In the genomic region with DNA sequence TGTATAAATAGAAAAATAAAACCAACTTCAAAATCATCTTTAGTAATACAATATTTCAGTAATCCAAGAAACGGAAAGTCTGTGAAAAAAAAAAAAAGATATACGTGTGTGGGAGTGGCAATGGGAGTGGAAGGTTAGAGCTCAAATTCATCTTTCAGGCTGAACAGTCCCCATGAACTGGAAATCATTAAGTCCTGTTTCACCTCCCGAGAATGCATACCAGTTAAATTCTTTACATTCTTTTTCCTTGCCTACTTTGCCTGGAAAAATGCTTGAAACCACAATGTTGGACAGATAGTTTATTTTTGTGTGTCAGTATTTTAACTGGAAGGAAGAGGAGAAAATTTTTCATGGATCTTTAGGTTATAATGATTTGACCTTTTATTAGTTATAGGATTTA, we compare ENCODE assay signal across 13 cellular contexts.
DNase-seq lines count a peak whose midpoint lies in the region; ATAC-seq, FAIRE-seq and TF ChIP-seq lines count a peak whose summit lies in the region.
"Had no signal": no experiment of that assay in that cellular context is flagged by ENCODE, and none has a peak within 500 bp of the region (broad histone marks: within the 10 kb centered on the region; RNA-seq: fewer than 3 reads in every experiment).

No MANE protein-coding gene starts in this region.

- peak; percentile 25 for DNase-seq in GM23338 (ENCODE audit: low spot score)
- DNase-seq in SW480 (ENCODE audit: low spot score) = peak; percentile 10
- DNase-seq in foreskin fibroblast = peak; percentile 84 to 92
- peak; percentile 63 for DNase-seq in urothelium cell line (ENCODE audit: low spot score)
- DNase-seq in mucosa of gallbladder (ENCODE audit: low spot score) = no peak
- DNase-seq in Right ventricle myocardium superior = no peak
- DNase-seq: activated CD4-positive, alpha-beta memory T cell treated with anti-CD3 and anti-CD28 coated beads for 36 hours; effector CD8-positive, alpha-beta T cell; NCI-H1105; NCI-H526 treated with DMSO at 0.1 percent for 48 hours; uterus had no signal

- TF ChIP-seq CTCF in GM23338 (conservative IDR thresholded peaks at IDR 0.05; ENCODE audit: low read depth in 2 of 2) (no peak), foreskin fibroblast (IDR thresholded peaks at IDR 0.05; ENCODE audit: low read depth, low read length) (no peak)

- no peaks in the 10 kb centered on the region for H3K36me3 Mint-ChIP-seq in GM23338 (ENCODE audit: low read depth)
- H3K36me3 Mint-ChIP-seq: activated CD4-positive, alpha-beta memory T cell treated with anti-CD3 and anti-CD28 coated beads for 36 hours; activated naive CD4-positive, alpha-beta T cell treated with anti-CD3 and anti-CD28 coated beads, Interleukin-2, amount 50 U/mL, for 24 hours had no signal

- H3K4me2 ChIP-seq in GM23338 = no peak overlapping the region

- intact Hi-C loops in Right ventricle myocardium superior (cut with DNase I) = no loop called here

- no peaks in the 10 kb centered on the region for H3K27me3 ChIP-seq in GM23338 (ENCODE audit: insufficient read depth)
- H3K27me3 ChIP-seq: uterus had no signal

- ATAC-seq in GM23338 = no peak
- no peak for ATAC-seq in Right ventricle myocardium superior (ENCODE audit: poor library complexity)
- ATAC-seq in GM21390 (IDR thresholded peaks at IDR 0.05; ENCODE audit: unreplicated experiment) = no peak

- H4K20me1 ChIP-seq in GM23338 (replicated peaks; ENCODE audit: insufficient read depth) = no peaks in the 10 kb centered on the region

- H3K27ac ChIP-seq in GM23338 (ENCODE audit: low read depth) = no peak overlapping the region
- H3K27ac ChIP-seq: uterus had no signal

- no peak for FAIRE-seq in urothelium cell line (lab: Jason Lieb, UNC)

- peaks cover 5% of the 10 kb centered on the region; the same call in 2 of the 3 replicates for H3K4me1 Mint-ChIP-seq in GM23338
- H3K4me1 Mint-ChIP-seq: activated naive CD4-positive, alpha-beta T cell treated with anti-CD3 and anti-CD28 coated beads, Interleukin-2, amount 50 U/mL, for 24 hours had no signal

- H3F3A ChIP-seq in GM23338 (replicated peaks; ENCODE audit: low read depth) = no peaks in the 10 kb centered on the region

- H3K9me2 ChIP-seq in GM23338 (ENCODE audit: insufficient read depth) = peaks cover 3% of the 10 kb centered on the region

- peaks cover 5% of the 10 kb centered on the region for H3K27me3 Mint-ChIP-seq in GM23338 (ENCODE audit: insufficient read depth, low read depth, poor library complexity)
- H3K27me3 Mint-ChIP-seq: activated CD4-positive, alpha-beta memory T cell treated with anti-CD3 and anti-CD28 coated beads for 36 hours had no signal

- no peaks in the 10 kb centered on the region for H3K9me3 Mint-ChIP-seq in GM23338
- H3K9me3 Mint-ChIP-seq: activated naive CD4-positive, alpha-beta T cell treated with anti-CD3 and anti-CD28 coated beads, Interleukin-2, amount 50 U/mL, for 24 hours had no signal

- no peaks in the 10 kb centered on the region for H3K36me3 ChIP-seq in GM23338 (ENCODE audit: insufficient read depth)
- H3K36me3 ChIP-seq: uterus had no signal

- H3K4me3 Mint-ChIP-seq in GM23338 = no peak overlapping the region
- H3K4me3 Mint-ChIP-seq: activated CD4-positive, alpha-beta memory T cell treated with anti-CD3 and anti-CD28 coated beads for 36 hours; activated naive CD4-positive, alpha-beta T cell treated with anti-CD3 and anti-CD28 coated beads, Interleukin-2, amount 50 U/mL, for 24 hours had no signal

- H3K79me2 ChIP-seq in GM23338 (replicated peaks; ENCODE audit: insufficient read depth) = no peaks in the 10 kb centered on the region

- peaks cover 7% of the 10 kb centered on the region; the same call in 1 of the 2 replicates for H3K4me1 ChIP-seq in GM23338 (ENCODE audit: insufficient read depth)
- H3K4me1 ChIP-seq: uterus had no signal

- H2AFZ ChIP-seq in GM23338 = no peak overlapping the region

- H3K4me3 ChIP-seq in GM23338 (no peak overlapping the region), foreskin fibroblast (ENCODE audit: low read depth in 1 of 2, low read length in 2 of 2) (no peak overlapping the region)
- H3K4me3 ChIP-seq: uterus had no signal

- peak overlapping the region; percentile 23; the same call in 1 of the 2 replicates for H3K27ac Mint-ChIP-seq in GM23338
- H3K27ac Mint-ChIP-seq: activated CD4-positive, alpha-beta memory T cell treated with anti-CD3 and anti-CD28 coated beads for 36 hours; activated naive CD4-positive, alpha-beta T cell treated with anti-CD3 and anti-CD28 coated beads, Interleukin-2, amount 50 U/mL, for 24 hours had no signal

TF ChIP-seq in GM23338, 12 proteins besides CTCF, POLR2A, EP300 and RAD21 (continues in another document):
- TF ChIP-seq, protein P1, sequence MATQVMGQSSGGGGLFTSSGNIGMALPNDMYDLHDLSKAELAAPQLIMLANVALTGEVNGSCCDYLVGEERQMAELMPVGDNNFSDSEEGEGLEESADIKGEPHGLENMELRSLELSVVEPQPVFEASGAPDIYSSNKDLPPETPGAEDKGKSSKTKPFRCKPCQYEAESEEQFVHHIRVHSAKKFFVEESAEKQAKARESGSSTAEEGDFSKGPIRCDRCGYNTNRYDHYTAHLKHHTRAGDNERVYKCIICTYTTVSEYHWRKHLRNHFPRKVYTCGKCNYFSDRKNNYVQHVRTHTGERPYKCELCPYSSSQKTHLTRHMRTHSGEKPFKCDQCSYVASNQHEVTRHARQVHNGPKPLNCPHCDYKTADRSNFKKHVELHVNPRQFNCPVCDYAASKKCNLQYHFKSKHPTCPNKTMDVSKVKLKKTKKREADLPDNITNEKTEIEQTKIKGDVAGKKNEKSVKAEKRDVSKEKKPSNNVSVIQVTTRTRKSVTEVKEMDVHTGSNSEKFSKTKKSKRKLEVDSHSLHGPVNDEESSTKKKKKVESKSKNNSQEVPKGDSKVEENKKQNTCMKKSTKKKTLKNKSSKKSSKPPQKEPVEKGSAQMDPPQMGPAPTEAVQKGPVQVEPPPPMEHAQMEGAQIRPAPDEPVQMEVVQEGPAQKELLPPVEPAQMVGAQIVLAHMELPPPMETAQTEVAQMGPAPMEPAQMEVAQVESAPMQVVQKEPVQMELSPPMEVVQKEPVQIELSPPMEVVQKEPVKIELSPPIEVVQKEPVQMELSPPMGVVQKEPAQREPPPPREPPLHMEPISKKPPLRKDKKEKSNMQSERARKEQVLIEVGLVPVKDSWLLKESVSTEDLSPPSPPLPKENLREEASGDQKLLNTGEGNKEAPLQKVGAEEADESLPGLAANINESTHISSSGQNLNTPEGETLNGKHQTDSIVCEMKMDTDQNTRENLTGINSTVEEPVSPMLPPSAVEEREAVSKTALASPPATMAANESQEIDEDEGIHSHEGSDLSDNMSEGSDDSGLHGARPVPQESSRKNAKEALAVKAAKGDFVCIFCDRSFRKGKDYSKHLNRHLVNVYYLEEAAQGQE (IDR thresholded peaks at IDR 0.05; ENCODE audit: unreplicated experiment) = no peak
- no peak for TF ChIP-seq EZH2 (IDR thresholded peaks at IDR 0.05; ENCODE audit: low read depth, unreplicated experiment)
- TF ChIP-seq EZH2phosphoT487 (IDR thresholded peaks at IDR 0.05; ENCODE audit: unreplicated experiment) = no peak
- no peak for TF ChIP-seq ZNF114 (CRISPR knock-in tag; IDR thresholded peaks at IDR 0.05)
- no peak for TF ChIP-seq JUNB (IDR thresholded peaks at IDR 0.05; ENCODE audit: unreplicated experiment)
- no peak for TF ChIP-seq POLR2AphosphoS5 (IDR thresholded peaks at IDR 0.05; ENCODE audit: low read depth)

Comparison
In these comparisons a context has a peak if more than half of its experiments do, and no peak if none do; other contexts are left out.
1. DNase-seq: peak in GM23338 (single experiment), SW480 (single experiment), foreskin fibroblast (2 of 2) and urothelium cell line (single experiment); none in mucosa of gallbladder (single experiment) and Right ventricle myocardium superior (single experiment).